10 cellular contexts compared by ENCODE assay signal in the genomic region with DNA sequence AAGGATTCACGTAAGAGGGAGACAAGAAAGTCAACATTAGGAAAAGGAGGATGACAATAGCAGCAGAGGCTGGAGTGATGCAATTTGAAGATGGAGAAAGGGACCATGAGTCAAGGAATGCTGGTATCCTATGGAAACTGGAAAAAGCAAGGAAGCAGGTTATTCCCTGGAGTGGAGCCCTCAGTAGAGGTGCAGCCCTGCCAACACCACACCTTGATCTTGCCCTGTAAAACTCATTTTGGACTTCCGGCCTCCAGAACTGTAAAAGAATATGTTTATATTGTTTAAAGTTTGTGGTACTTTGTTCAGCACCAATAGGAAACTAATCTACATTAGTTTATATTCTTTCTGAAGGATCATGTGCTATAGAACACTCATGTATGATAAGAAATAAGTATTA. TPM values are rescaled to one million over a fixed set of nuclear protein-coding genes. Genes with fewer than 3 reads are reported as not detected.
"Had no signal": no experiment of that assay in that cellular context is flagged by ENCODE, and none has a peak within 500 bp of the region (broad histone marks: within the 10 kb centered on the region; RNA-seq: fewer than 3 reads in every experiment).

No MANE protein-coding gene starts in this region.

- DNase-seq: H7, HFFc6, IMR-90 had no signal

- H3K9me3 ChIP-seq: HAP-1 had no signal

- ATAC-seq: GM23338, HCT116, K562 had no signal

- H3K4me1 ChIP-seq: HAP-1 had no signal

- FAIRE-seq: HTR-8/SVneo, K562 had no signal

- H2AFZ ChIP-seq: GM23338 had no signal

- H3K4me3 ChIP-seq: GM23338, HAP-1, K562 had no signal

- H3K4me2 ChIP-seq: GM23338 had no signal

- H3K36me3 ChIP-seq: HAP-1 had no signal

RNA-seq across cellular contexts. Expression of gene CLDN17, which starts 19.6 kb away (rescaled TPM):
- total RNA-seq: GM23338, H4, H7, HFFc6, HT-29, IMR-90, K562 had no signal
- polyA plus RNA-seq: GM23338, IMR-90, K562 had no signal

RNA-seq across cellular contexts. Expression of gene CLDN8, which starts 29.7 kb away (rescaled TPM):
- total RNA-seq: GM23338, H4, H7, HFFc6, HT-29, IMR-90, K562 had no signal
- polyA plus RNA-seq: GM23338, IMR-90, K562 had no signal
